ENCODE assay signal across 25 cellular contexts in genomic region chr5:135145985-135146384, GRCh38.
"Had no signal": no experiment of that assay in that cellular context is flagged by ENCODE, and none has a peak within 500 bp of the region (broad histone marks: within the 10 kb centered on the region; RNA-seq: fewer than 3 reads in every experiment).

No MANE protein-coding gene starts in this region.

- FAIRE-seq: endometrium, islet of Langerhans, keratinocyte had no signal

- H3K27me3 ChIP-seq: esophagus squamous epithelium, gastrocnemius medialis, left lung had no signal

- H3K9me3 ChIP-seq: esophagus squamous epithelium, gastrocnemius medialis, heart right ventricle, left lung, lower lobe of right lung, mucosa of descending colon had no signal

- DNase-seq: cortex of kidney; effector CD8-positive, alpha-beta T cell; effector memory CD8-positive, alpha-beta T cell; endodermal cell; erythroblast; esophagus squamous epithelium; foreskin fibroblast; foreskin melanocyte; gastrocnemius medialis; glutamatergic neuron; head of caudate nucleus; heart right ventricle; hippocampal formation; left cardiac atrium; left lung; left ventricle myocardium superior; lower lobe of right lung; mesenchymal stem cell; mucosa of descending colon; naive B cell had no signal

- H3K27ac ChIP-seq: epithelial cell of prostate, esophagus squamous epithelium, gastrocnemius medialis, heart right ventricle, left lung, lower lobe of right lung had no signal

- H3K4me3 ChIP-seq: esophagus squamous epithelium, gastrocnemius medialis, heart right ventricle, left lung, lower lobe of right lung, mucosa of descending colon had no signal

- H3K36me3 ChIP-seq: esophagus squamous epithelium, gastrocnemius medialis, heart right ventricle, left lung, lower lobe of right lung had no signal

- H3K4me1 ChIP-seq: gastrocnemius medialis, left lung had no signal

- ATAC-seq: effector memory CD8-positive, alpha-beta T cell; esophagus mucosa; gastrocnemius medialis; heart right ventricle; left cardiac atrium; left lung; left ventricle myocardium superior; lower lobe of right lung; mucosa of descending colon had no signal
